ENCODE assay signal across 2 cellular contexts in genomic region chr4:107736924-107737448, GRCh38.
TF ChIP-seq lines count a peak whose summit lies in the region.

No MANE protein-coding gene starts in this region.

TF ChIP-seq in IMR-90, 13 proteins besides CTCF, POLR2A, EP300 and RAD21:
- TF ChIP-seq SMC3 (IDR thresholded peaks at IDR 0.05; ENCODE audit: low read depth, low read length) = peak; percentile 54
- TF ChIP-seq, protein P1, sequence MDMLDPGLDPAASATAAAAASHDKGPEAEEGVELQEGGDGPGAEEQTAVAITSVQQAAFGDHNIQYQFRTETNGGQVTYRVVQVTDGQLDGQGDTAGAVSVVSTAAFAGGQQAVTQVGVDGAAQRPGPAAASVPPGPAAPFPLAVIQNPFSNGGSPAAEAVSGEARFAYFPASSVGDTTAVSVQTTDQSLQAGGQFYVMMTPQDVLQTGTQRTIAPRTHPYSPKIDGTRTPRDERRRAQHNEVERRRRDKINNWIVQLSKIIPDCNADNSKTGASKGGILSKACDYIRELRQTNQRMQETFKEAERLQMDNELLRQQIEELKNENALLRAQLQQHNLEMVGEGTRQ (IDR thresholded peaks at IDR 0.05; ENCODE audit: low read depth, low read length) = no peak

TF ChIP-seq in GM12878, 131 proteins besides CTCF, POLR2A, EP300 and RAD21:
- TF ChIP-seq SMC3 (IDR thresholded peaks at IDR 0.05; ENCODE audit: borderline replicate concordance, low read length) (peak; percentile 67; the same call in 1 of the 2 replicates), ZZZ3 (IDR thresholded peaks at IDR 0.05; ENCODE audit: control insufficient read depth, insufficient read length, low read depth) (no peak), IRF4 (IDR thresholded peaks at IDR 0.05; ENCODE audit: low read depth, low read length) (0 out of 2 replicates have a peak, but pooled peaks have one; percentile 13), WRNIP1 (IDR thresholded peaks at IDR 0.05; ENCODE audit: borderline replicate concordance, low read depth, low read length) (0 out of 2 replicates have a peak, but pooled peaks have one; percentile 83), CUX1 (IDR thresholded peaks at IDR 0.05; ENCODE audit: insufficient replicate concordance, low read depth, low read length) (peak; percentile 70), MYB (IDR thresholded peaks at IDR 0.05; ENCODE audit: borderline replicate concordance, low read depth, low read length) (no peak), ZNF622 (IDR thresholded peaks at IDR 0.05) (no peak), PKNOX1 (IDR thresholded peaks at IDR 0.05) (no peak)
- TF ChIP-seq, protein P2, sequence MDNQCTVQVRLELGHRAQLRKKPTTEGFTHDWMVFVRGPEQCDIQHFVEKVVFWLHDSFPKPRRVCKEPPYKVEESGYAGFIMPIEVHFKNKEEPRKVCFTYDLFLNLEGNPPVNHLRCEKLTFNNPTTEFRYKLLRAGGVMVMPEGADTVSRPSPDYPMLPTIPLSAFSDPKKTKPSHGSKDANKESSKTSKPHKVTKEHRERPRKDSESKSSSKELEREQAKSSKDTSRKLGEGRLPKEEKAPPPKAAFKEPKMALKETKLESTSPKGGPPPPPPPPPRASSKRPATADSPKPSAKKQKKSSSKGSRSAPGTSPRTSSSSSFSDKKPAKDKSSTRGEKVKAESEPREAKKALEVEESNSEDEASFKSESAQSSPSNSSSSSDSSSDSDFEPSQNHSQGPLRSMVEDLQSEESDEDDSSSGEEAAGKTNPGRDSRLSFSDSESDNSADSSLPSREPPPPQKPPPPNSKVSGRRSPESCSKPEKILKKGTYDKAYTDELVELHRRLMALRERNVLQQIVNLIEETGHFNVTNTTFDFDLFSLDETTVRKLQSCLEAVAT (IDR thresholded peaks at IDR 0.05) = no peak
TF ChIP-seq in GM12878: peak in this region for 4.
